In genomic region chr16:23072084-23072599, GRCh38 we compare ENCODE assay signal across 12 cellular contexts.
A peak's percentile ranks its signal among the peaks of the same experiment; 100 is the strongest.
DNase-seq lines count a peak whose midpoint lies in the region; ATAC-seq, FAIRE-seq and TF ChIP-seq lines count a peak whose summit lies in the region.
"Had no signal": no experiment of that assay in that cellular context is flagged by ENCODE, and none has a peak within 500 bp of the region (broad histone marks: within the 10 kb centered on the region; RNA-seq: fewer than 3 reads in every experiment).

No MANE protein-coding gene starts in this region.

- DNase-seq in ascending aorta (ENCODE audit: low spot score in 2 of 2) (peak; percentile 34 to 80), heart right ventricle (peak; percentile 90), urothelium cell line (ENCODE audit: low spot score) (no peak), neural progenitor cell (ENCODE audit: low spot score) (no peak)
- DNase-seq: activated CD4-positive, CD25-positive, alpha-beta regulatory T cell treated with anti-CD3 and anti-CD28 coated beads, Interleukin-2, amount 50 U/mL, for 72 hours; central memory CD4-positive, alpha-beta T cell; NCI-H526 had no signal

- no peaks in the 10 kb centered on the region for H3K9me3 ChIP-seq in BLaER1
- no peaks in the 10 kb centered on the region for H3K9me3 ChIP-seq in ascending aorta
- H3K9me3 ChIP-seq in heart right ventricle = no peaks in the 10 kb centered on the region
- no peaks in the 10 kb centered on the region for H3K9me3 ChIP-seq in neural progenitor cell (ENCODE audit: low read depth)

- WGBS in heart right ventricle, 2 donors = 28 to 32% methylated on average over 13 of the region's 13 CpGs

- FAIRE-seq in urothelium cell line (lab: Jason Lieb, UNC) = no peak

- H4K20me1 ChIP-seq in BLaER1 (no peaks in the 10 kb centered on the region), neural progenitor cell (ENCODE audit: low read depth) (peaks cover 5% of the 10 kb centered on the region)

- H3K79me2 ChIP-seq in neural progenitor cell (ENCODE audit: low read depth) = no peaks in the 10 kb centered on the region

- no peaks in the 10 kb centered on the region for H3K27me3 ChIP-seq in BLaER1
- no peaks in the 10 kb centered on the region for H3K27me3 ChIP-seq in ascending aorta
- no peaks in the 10 kb centered on the region for H3K27me3 ChIP-seq in heart right ventricle
- H3K27me3 ChIP-seq in rectal smooth muscle tissue (ENCODE audit: control insufficient read depth, insufficient read depth, low read length) = no peaks in the 10 kb centered on the region
- no peaks in the 10 kb centered on the region for H3K27me3 ChIP-seq in neural progenitor cell

- H3K4me2 ChIP-seq in BLaER1 = peak overlapping the region; percentile 73
- H3K4me2 ChIP-seq in neural progenitor cell = no peak overlapping the region

- H3K27ac ChIP-seq in BLaER1 (0 out of 2 replicates have a peak overlapping the region, but pooled peaks have one; percentile 41), ascending aorta (peak overlapping the region; percentile 74 to 85), heart right ventricle (peak overlapping the region; percentile 41 to 95 (median 83)), rectal smooth muscle tissue (ENCODE audit: low read depth, low read length) (peak overlapping the region; percentile 47), neural progenitor cell (no peak overlapping the region)

- H3K36me3 Mint-ChIP-seq in neural progenitor cell = peaks cover 30% of the 10 kb centered on the region

- H2AFZ ChIP-seq in neural progenitor cell (replicated peaks) = no peak overlapping the region

- TF ChIP-seq CTCF in ascending aorta (IDR thresholded peaks at IDR 0.05) (no peak), heart right ventricle (IDR thresholded peaks at IDR 0.05) (no peak), neural progenitor cell (IDR thresholded peaks at IDR 0.05) (no peak)

- peaks cover 16% of the 10 kb centered on the region for H3K4me1 ChIP-seq in BLaER1
- H3K4me1 ChIP-seq in ascending aorta = peaks cover 2 to 21% of the 10 kb centered on the region in 2 donors
- H3K4me1 ChIP-seq in heart right ventricle = peaks cover 12 to 58% (median 45%) of the 10 kb centered on the region in 9 donors
- H3K4me1 ChIP-seq in rectal smooth muscle tissue (ENCODE audit: control insufficient read depth, insufficient read depth, low read length) = peaks cover 20% of the 10 kb centered on the region
- H3K4me1 ChIP-seq in neural progenitor cell = no peaks in the 10 kb centered on the region

- peaks cover 85% of the 10 kb centered on the region for H3K36me3 ChIP-seq in BLaER1
- H3K36me3 ChIP-seq in ascending aorta = peaks cover 25 to 45% of the 10 kb centered on the region in 2 donors
- H3K36me3 ChIP-seq in heart right ventricle = peaks cover 0 to 68% (median 19%) of the 10 kb centered on the region in 9 donors
- no peaks in the 10 kb centered on the region for H3K36me3 ChIP-seq in rectal smooth muscle tissue (ENCODE audit: control insufficient read depth, insufficient read depth, low read length)
- H3K36me3 ChIP-seq in neural progenitor cell = no peaks in the 10 kb centered on the region

- intact Hi-C loops in ascending aorta (cut with DNase I) (loop anchor here (5.0 kb wide), 1 partner anchor 45 kb away; no protein-coding TSS in a partner anchor), heart right ventricle (cut with DNase I) (loop anchor here in 5 of 10 donors (2.0 to 5.0 kb wide), 3 partner anchors 60 to 77 kb away; partner anchors contain the start of gene USP31 (in 4 of the 5))

- H3K4me3 ChIP-seq in BLaER1 = no peak overlapping the region
- peak overlapping the region; percentile 23 to 47 for H3K4me3 ChIP-seq in ascending aorta
- H3K4me3 ChIP-seq in heart right ventricle = peak overlapping the region in 3 of 10 donors; percentile 9 to 20 (median 13)
- no peak overlapping the region for H3K4me3 ChIP-seq in rectal smooth muscle tissue (ENCODE audit: low read length)
- H3K4me3 ChIP-seq in neural progenitor cell = no peak overlapping the region

- peaks cover 22% of the 10 kb centered on the region for H3K4me1 Mint-ChIP-seq in neural progenitor cell
- H3K4me1 Mint-ChIP-seq: memory B cell had no signal

- peaks cover 3% of the 10 kb centered on the region for H3K27me3 Mint-ChIP-seq in neural progenitor cell (ENCODE audit: insufficient read depth, low read depth)
- H3K27me3 Mint-ChIP-seq: memory B cell had no signal

- no peaks in the 10 kb centered on the region for H3F3A ChIP-seq in neural progenitor cell (ENCODE audit: low read depth)

- no peak overlapping the region for H3K4me3 Mint-ChIP-seq in neural progenitor cell
- H3K4me3 Mint-ChIP-seq: memory B cell had no signal

- no peak overlapping the region for H3K27ac Mint-ChIP-seq in neural progenitor cell
- H3K27ac Mint-ChIP-seq: memory B cell had no signal

- no peak overlapping the region for H3K9ac ChIP-seq in BLaER1
- H3K9ac ChIP-seq in rectal smooth muscle tissue (ENCODE audit: low read length) = no peak overlapping the region
- H3K9ac ChIP-seq in neural progenitor cell = no peak overlapping the region

- H3K9me3 Mint-ChIP-seq in neural progenitor cell = no peaks in the 10 kb centered on the region
- H3K9me3 Mint-ChIP-seq: memory B cell had no signal

- ATAC-seq in heart right ventricle (peak; percentile 80 to 93 (median 87)), GM18873 (IDR thresholded peaks at IDR 0.05; ENCODE audit: low FRiP score, unreplicated experiment) (no peak), HG03432 (IDR thresholded peaks at IDR 0.05; ENCODE audit: unreplicated experiment) (no peak)

Comparison
In these comparisons a context has a peak if more than half of its experiments do, and no peak if none do; other contexts are left out.
1. H3K4me3 ChIP-seq: peak in ascending aorta (2 of 2); none in BLaER1 (single experiment), rectal smooth muscle tissue (single experiment) and neural progenitor cell (single experiment).
2. DNase-seq: peak in ascending aorta (2 of 2) and heart right ventricle (2 of 2); none in urothelium cell line (single experiment) and neural progenitor cell (single experiment).
3. ATAC-seq: peak in heart right ventricle (8 of 8); none in GM18873 (single experiment) and HG03432 (single experiment).